In the genomic region with DNA sequence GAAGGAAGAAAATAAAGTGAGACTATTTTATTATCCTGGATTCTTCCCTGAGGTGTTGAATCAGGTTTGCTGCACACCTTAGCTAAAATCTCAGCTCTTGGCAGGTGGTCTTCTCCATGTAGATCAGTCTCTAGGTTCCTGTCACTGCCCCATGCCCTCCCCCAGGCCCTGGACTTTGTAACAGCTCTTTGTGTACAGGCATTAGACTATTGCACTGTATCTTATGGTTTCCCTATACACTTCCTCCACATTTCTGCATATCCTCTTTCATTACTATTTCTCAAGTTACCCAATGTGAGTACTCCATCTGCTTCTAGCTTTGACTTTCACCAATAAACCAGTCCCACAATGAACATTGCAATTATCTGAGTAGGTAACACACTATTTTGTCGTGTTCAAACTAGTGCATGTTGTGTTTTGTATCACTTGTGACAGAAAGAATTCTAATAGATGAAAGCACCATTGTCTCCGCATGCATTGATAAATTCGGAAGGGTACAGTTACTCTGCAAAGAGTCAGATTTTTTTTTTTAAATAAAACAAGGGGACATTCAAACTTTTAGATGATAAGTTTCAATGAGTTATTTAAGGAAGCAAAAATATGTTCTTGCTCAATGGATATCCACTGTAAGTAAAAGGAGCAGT, we compare ENCODE assay signal across 12 cellular contexts.
DNase-seq lines count a peak whose midpoint lies in the region; ATAC-seq and TF ChIP-seq lines count a peak whose summit lies in the region.
"Had no signal": no experiment of that assay in that cellular context is flagged by ENCODE, and none has a peak within 500 bp of the region (broad histone marks: within the 10 kb centered on the region; RNA-seq: fewer than 3 reads in every experiment).

No MANE protein-coding gene starts in this region.

- DNase-seq in COLO829 (ENCODE audit: low spot score) (peak; percentile 45), NCI-H69 (lab: John Stamatoyannopoulos, UW) (peak; percentile 45), foreskin melanocyte (peak; percentile 88), neural progenitor cell (ENCODE audit: low spot score) (no peak), 8988T (no peak), NCI-H2107 treated with DMSO at 0.1 percent for 48 hours (lab: John Stamatoyannopoulos, UW; ENCODE audit: unreplicated experiment) (no peak)
- no peak for DNase-seq in activated CD8-positive, alpha-beta T cell treated with anti-CD3 and anti-CD28 coated beads for 36 hours
- DNase-seq: AML-193; CD8-positive, alpha-beta memory T cell had no signal

- no peak overlapping the region for H3K9ac ChIP-seq in neural progenitor cell
- H3K9ac ChIP-seq: BLaER1 had no signal

- H3K4me1 ChIP-seq in neural progenitor cell: no peaks in the 10 kb centered on the region
- H3K4me1 ChIP-seq: BLaER1 had no signal

- H3K4me3 Mint-ChIP-seq in neural progenitor cell: no peak overlapping the region
- no peak overlapping the region for H3K4me3 Mint-ChIP-seq in activated CD8-positive, alpha-beta T cell treated with anti-CD3 and anti-CD28 coated beads for 36 hours
- H3K4me3 Mint-ChIP-seq: CD8-positive, alpha-beta memory T cell had no signal

- no peak for ATAC-seq in activated CD8-positive, alpha-beta T cell treated with anti-CD3 and anti-CD28 coated beads for 36 hours
- ATAC-seq: HCT116, HepG2 had no signal

- CTCF ChIA-PET in activated CD8-positive, alpha-beta T cell treated with anti-CD3 and anti-CD28 coated beads for 36 hours (lab: Charles Lee): no interaction called here

- H3K79me2 ChIP-seq in neural progenitor cell (ENCODE audit: low read depth): no peaks in the 10 kb centered on the region

- H3K27me3 ChIP-seq in neural progenitor cell: no peaks in the 10 kb centered on the region
- H3K27me3 ChIP-seq: BLaER1 had no signal

- H3F3A ChIP-seq in neural progenitor cell (ENCODE audit: low read depth): no peaks in the 10 kb centered on the region

- no peak overlapping the region for H3K4me2 ChIP-seq in neural progenitor cell
- H3K4me2 ChIP-seq: BLaER1 had no signal

- POLR2A ChIA-PET in activated CD8-positive, alpha-beta T cell treated with anti-CD3 and anti-CD28 coated beads for 36 hours (lab: Charles Lee): no interaction called here

- peak overlapping the region; percentile 57 for H2AFZ ChIP-seq in neural progenitor cell (replicated peaks)

- no peaks in the 10 kb centered on the region for H3K9me3 ChIP-seq in neural progenitor cell (ENCODE audit: low read depth)
- H3K9me3 ChIP-seq: BLaER1 had no signal

- H3K36me3 ChIP-seq in neural progenitor cell: no peaks in the 10 kb centered on the region
- H3K36me3 ChIP-seq: BLaER1 had no signal

- H3K4me3 ChIP-seq in neural progenitor cell: no peak overlapping the region
- H3K4me3 ChIP-seq: BLaER1 had no signal

- no peaks in the 10 kb centered on the region for H3K36me3 Mint-ChIP-seq in neural progenitor cell
- no peaks in the 10 kb centered on the region for H3K36me3 Mint-ChIP-seq in activated CD8-positive, alpha-beta T cell treated with anti-CD3 and anti-CD28 coated beads for 36 hours (ENCODE audit: low read depth)
- H3K36me3 Mint-ChIP-seq: CD8-positive, alpha-beta memory T cell had no signal

- H4K20me1 ChIP-seq in neural progenitor cell (ENCODE audit: low read depth): no peaks in the 10 kb centered on the region
- H4K20me1 ChIP-seq: BLaER1 had no signal

- H3K9me3 Mint-ChIP-seq in neural progenitor cell: no peaks in the 10 kb centered on the region
- peaks cover 3% of the 10 kb centered on the region for H3K9me3 Mint-ChIP-seq in activated CD8-positive, alpha-beta T cell treated with anti-CD3 and anti-CD28 coated beads for 36 hours

- no peaks in the 10 kb centered on the region for H3K4me1 Mint-ChIP-seq in neural progenitor cell
- no peaks in the 10 kb centered on the region for H3K4me1 Mint-ChIP-seq in activated CD8-positive, alpha-beta T cell treated with anti-CD3 and anti-CD28 coated beads for 36 hours (ENCODE audit: low read depth)
- H3K4me1 Mint-ChIP-seq: CD8-positive, alpha-beta memory T cell had no signal

- H3K27me3 Mint-ChIP-seq in neural progenitor cell (ENCODE audit: insufficient read depth, low read depth): peaks cover 4% of the 10 kb centered on the region
- no peaks in the 10 kb centered on the region for H3K27me3 Mint-ChIP-seq in activated CD8-positive, alpha-beta T cell treated with anti-CD3 and anti-CD28 coated beads for 36 hours
- H3K27me3 Mint-ChIP-seq: CD8-positive, alpha-beta memory T cell had no signal

- H3K27ac Mint-ChIP-seq in neural progenitor cell: no peak overlapping the region
- no peak overlapping the region for H3K27ac Mint-ChIP-seq in activated CD8-positive, alpha-beta T cell treated with anti-CD3 and anti-CD28 coated beads for 36 hours
- H3K27ac Mint-ChIP-seq: CD8-positive, alpha-beta memory T cell had no signal

- no peak for TF ChIP-seq CTCF in neural progenitor cell (IDR thresholded peaks at IDR 0.05)
- no peak for TF ChIP-seq CTCF in activated CD8-positive, alpha-beta T cell treated with anti-CD3 and anti-CD28 coated beads for 36 hours (IDR thresholded peaks at IDR 0.05)

- H3K27ac ChIP-seq in neural progenitor cell: no peak overlapping the region
- H3K27ac ChIP-seq: BLaER1 had no signal

- intact Hi-C loops in activated CD8-positive, alpha-beta T cell treated with anti-CD3 and anti-CD28 coated beads for 36 hours (cut with micrococcal nuclease): no loop called here

Comparison
In these comparisons a context has a peak if more than half of its experiments do, and no peak if none do; other contexts are left out.
1. DNase-seq: peak in COLO829 (single experiment), NCI-H69 (single experiment) and foreskin melanocyte (single experiment); none in neural progenitor cell (single experiment), 8988T (single experiment), NCI-H2107 treated with DMSO at 0.1 percent for 48 hours (single experiment) and activated CD8-positive, alpha-beta T cell treated with anti-CD3 and anti-CD28 coated beads for 36 hours (single experiment).